In the genomic region with DNA sequence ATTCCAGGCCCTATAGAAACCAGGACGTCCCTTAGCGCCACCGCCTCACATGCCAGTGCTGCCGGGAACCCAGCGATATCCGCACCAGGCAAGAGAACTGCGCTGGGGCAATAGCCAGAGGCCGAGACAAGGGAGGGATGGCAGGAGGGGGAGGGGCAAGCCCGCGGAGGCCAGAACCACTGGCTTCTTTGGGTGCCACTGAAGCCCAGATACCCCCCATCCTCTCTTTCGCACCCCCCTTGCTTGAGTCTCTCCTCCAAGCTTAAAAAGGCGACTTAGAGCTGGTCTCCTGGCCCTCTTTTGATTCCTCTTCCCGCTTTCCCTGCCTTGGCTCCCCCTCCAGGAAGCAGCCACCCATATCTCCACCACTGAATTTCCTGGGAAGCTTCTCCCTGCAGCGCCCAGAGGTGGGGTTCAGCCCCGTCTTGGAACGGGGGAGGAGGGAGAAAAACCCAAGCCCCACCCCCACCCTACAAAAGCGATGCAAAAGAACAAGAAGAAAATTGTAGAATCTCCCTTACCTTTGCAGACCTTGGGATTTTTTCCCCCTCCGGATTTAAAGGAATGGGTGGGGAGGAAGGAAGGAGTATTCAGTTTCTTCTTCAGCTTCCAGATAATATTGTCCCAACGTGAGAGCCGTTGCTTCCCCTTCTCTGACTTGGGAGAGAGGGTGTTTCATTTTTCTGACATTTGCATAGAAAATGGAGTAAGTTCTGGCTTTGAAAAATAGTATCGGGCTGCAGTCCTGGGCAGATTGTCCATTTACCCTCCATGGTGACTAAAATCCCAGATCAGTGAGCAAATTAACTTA, we compare ENCODE assay signal across 10 cellular contexts. TPM values are rescaled to one million over a fixed set of nuclear protein-coding genes. Genes with fewer than 3 reads are reported as not detected.
DNase-seq lines count a peak whose midpoint lies in the region; TF ChIP-seq lines count a peak whose summit lies in the region.
"Had no signal": no experiment of that assay in that cellular context is flagged by ENCODE, and none has a peak within 500 bp of the region (broad histone marks: within the 10 kb centered on the region; RNA-seq: fewer than 3 reads in every experiment).

No MANE protein-coding gene starts in this region.

- TF ChIP-seq CTCF in SK-N-SH (IDR thresholded peaks at IDR 0.05) = no peak

- peak overlapping the region; percentile 87 for H3K4me3 ChIP-seq in SK-N-MC
- peak overlapping the region; percentile 33 for H3K4me3 ChIP-seq in urinary bladder (ENCODE audit: low read depth, low read length)
- no peak overlapping the region for H3K4me3 ChIP-seq in SK-N-SH (ENCODE audit: low read depth in 2 of 2, low read length in 1 of 2)

- H3K9ac ChIP-seq in SK-N-MC (ENCODE audit: insufficient read length) (peak overlapping the region; percentile 84), SK-N-SH (no peak overlapping the region)

- H3K27me3 ChIP-seq in SK-N-SH (ENCODE audit: insufficient read depth) = peaks cover 100% of the 10 kb centered on the region

- no peaks in the 10 kb centered on the region for H3K4me1 ChIP-seq in urinary bladder (ENCODE audit: insufficient read depth)
- H3K4me1 ChIP-seq in SK-N-SH (ENCODE audit: control insufficient read depth in 1 of 2, insufficient read depth in 2 of 2, low read depth in 1 of 2, low read length in 1 of 2) = no peaks in the 10 kb centered on the region; a peak in 1 of 4 replicates

- DNase-seq in NCI-H748 (lab: John Stamatoyannopoulos, UW; ENCODE audit: unreplicated experiment) = peak; percentile 10
- DNase-seq in NCI-H748 treated with DMSO at 0.1 percent for 48 hours (lab: John Stamatoyannopoulos, UW) = no peak
- no peak for DNase-seq in SK-N-MC (ENCODE audit: low read depth, low spot score)
- peak; percentile 80 for DNase-seq in left kidney (ENCODE audit: low read depth, low spot score)
- no peak for DNase-seq in SK-N-SH
- DNase-seq in inferior parietal cortex (ENCODE audit: extremely low spot score) = no peak
- DNase-seq in NCI-H1092 (lab: John Stamatoyannopoulos, UW) = no peak
- DNase-seq: NCI-H1694; stimulated activated CD4-positive, alpha-beta T cell treated with anti-CD3 and anti-CD28 coated beads, Interleukin-4, amount 100 ng/mL, for 24 hours had no signal

- H3K9me3 ChIP-seq in SK-N-MC (ENCODE audit: low read depth, low read length) (no peaks in the 10 kb centered on the region), SK-N-SH (no peaks in the 10 kb centered on the region)

- H3K27ac ChIP-seq in SK-N-MC = peak overlapping the region; percentile 98
- peak overlapping the region; percentile 6 for H3K27ac ChIP-seq in urinary bladder (ENCODE audit: low read depth)
- H3K27ac ChIP-seq in SK-N-SH (ENCODE audit: low read depth in 2 of 2, low read length in 1 of 2) = no peak overlapping the region

- peaks cover 11% of the 10 kb centered on the region; the same call in 1 of the 2 replicates for H4K20me1 ChIP-seq in SK-N-SH (ENCODE audit: insufficient read depth)

- 3% methylated on average over 21 of the region's 21 CpGs for WGBS in urinary bladder
- WGBS in SK-N-SH (ENCODE audit: low lambda C conversion rate) = 2% methylated on average over 21 of the region's 21 CpGs

- no peaks in the 10 kb centered on the region for H3K79me2 ChIP-seq in SK-N-SH (ENCODE audit: insufficient read depth)

- H3K36me3 ChIP-seq in SK-N-MC (ENCODE audit: insufficient read depth, low read length) = 0 out of 2 replicates have a peak, but pooled peaks cover 11% of the 10 kb centered on the region
- no peaks in the 10 kb centered on the region for H3K36me3 ChIP-seq in urinary bladder (ENCODE audit: insufficient read depth)
- no peaks in the 10 kb centered on the region for H3K36me3 ChIP-seq in SK-N-SH (replicated peaks in 1 of 2; ENCODE audit: control insufficient read depth in 1 of 2, insufficient read depth in 2 of 2, low read length in 1 of 2)

- no peaks in the 10 kb centered on the region for H3F3A ChIP-seq in SK-N-SH (replicated peaks; ENCODE audit: insufficient read depth)

- POLR2A ChIA-PET in SK-N-SH (lab: Yijun Ruan, JAX) = no interaction called here

- TF ChIP-seq RAD21 in SK-N-SH (IDR thresholded peaks at IDR 0.05; ENCODE audit: low read length) = no peak

- no peak for TF ChIP-seq EP300 in SK-N-SH (IDR thresholded peaks at IDR 0.05; ENCODE audit: borderline replicate concordance in 1 of 2, low read depth in 1 of 2, low read length in 1 of 2)

- no peak overlapping the region for H2AFZ ChIP-seq in SK-N-SH (ENCODE audit: low read depth)

- no peak overlapping the region for H3K4me2 ChIP-seq in SK-N-SH

- H3K9me2 ChIP-seq in SK-N-SH = no peaks in the 10 kb centered on the region

- CTCF ChIA-PET in SK-N-SH (lab: Yijun Ruan, JAX) = interaction anchor here (1.3 kb wide), 1 partner anchor 296 kb away, joined by 6 read pairs; no protein-coding TSS in a partner anchor

TF ChIP-seq in SK-N-SH, 30 proteins besides CTCF, POLR2A, EP300 and RAD21:
- TF ChIP-seq TEAD4 (IDR thresholded peaks at IDR 0.05; ENCODE audit: borderline replicate concordance, insufficient read depth) = no peak
- no peak for TF ChIP-seq POLR2AphosphoS5 (IDR thresholded peaks at IDR 0.05; ENCODE audit: low read depth, low read length)
- no peak for TF ChIP-seq FOXM1 (IDR thresholded peaks at IDR 0.05; ENCODE audit: low read depth)
- TF ChIP-seq, protein P1, sequence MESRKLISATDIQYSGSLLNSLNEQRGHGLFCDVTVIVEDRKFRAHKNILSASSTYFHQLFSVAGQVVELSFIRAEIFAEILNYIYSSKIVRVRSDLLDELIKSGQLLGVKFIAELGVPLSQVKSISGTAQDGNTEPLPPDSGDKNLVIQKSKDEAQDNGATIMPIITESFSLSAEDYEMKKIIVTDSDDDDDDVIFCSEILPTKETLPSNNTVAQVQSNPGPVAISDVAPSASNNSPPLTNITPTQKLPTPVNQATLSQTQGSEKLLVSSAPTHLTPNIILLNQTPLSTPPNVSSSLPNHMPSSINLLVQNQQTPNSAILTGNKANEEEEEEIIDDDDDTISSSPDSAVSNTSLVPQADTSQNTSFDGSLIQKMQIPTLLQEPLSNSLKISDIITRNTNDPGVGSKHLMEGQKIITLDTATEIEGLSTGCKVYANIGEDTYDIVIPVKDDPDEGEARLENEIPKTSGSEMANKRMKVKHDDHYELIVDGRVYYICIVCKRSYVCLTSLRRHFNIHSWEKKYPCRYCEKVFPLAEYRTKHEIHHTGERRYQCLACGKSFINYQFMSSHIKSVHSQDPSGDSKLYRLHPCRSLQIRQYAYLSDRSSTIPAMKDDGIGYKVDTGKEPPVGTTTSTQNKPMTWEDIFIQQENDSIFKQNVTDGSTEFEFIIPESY (IDR thresholded peaks at IDR 0.05; ENCODE audit: borderline replicate concordance, low read depth) = no peak
- TF ChIP-seq GABPA (IDR thresholded peaks at IDR 0.05; ENCODE audit: low read depth) = no peak
- TF ChIP-seq, protein P2, sequence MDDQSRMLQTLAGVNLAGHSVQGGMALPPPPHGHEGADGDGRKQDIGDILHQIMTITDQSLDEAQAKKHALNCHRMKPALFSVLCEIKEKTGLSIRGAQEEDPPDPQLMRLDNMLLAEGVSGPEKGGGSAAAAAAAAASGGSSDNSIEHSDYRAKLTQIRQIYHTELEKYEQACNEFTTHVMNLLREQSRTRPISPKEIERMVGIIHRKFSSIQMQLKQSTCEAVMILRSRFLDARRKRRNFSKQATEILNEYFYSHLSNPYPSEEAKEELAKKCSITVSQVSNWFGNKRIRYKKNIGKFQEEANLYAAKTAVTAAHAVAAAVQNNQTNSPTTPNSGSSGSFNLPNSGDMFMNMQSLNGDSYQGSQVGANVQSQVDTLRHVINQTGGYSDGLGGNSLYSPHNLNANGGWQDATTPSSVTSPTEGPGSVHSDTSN (IDR thresholded peaks at IDR 0.05) = no peak
- TF ChIP-seq EZH2phosphoT487 (IDR thresholded peaks at IDR 0.05; ENCODE audit: borderline replicate concordance, low read depth) = no peak
- no peak for TF ChIP-seq TCF12 (IDR thresholded peaks at IDR 0.05)
- TF ChIP-seq, protein P3, sequence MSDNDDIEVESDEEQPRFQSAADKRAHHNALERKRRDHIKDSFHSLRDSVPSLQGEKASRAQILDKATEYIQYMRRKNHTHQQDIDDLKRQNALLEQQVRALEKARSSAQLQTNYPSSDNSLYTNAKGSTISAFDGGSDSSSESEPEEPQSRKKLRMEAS (IDR thresholded peaks at IDR 0.05; ENCODE audit: low read depth) = no peak
- TF ChIP-seq ELF1 (IDR thresholded peaks at IDR 0.05) = no peak
- no peak for TF ChIP-seq RCOR1 (IDR thresholded peaks at IDR 0.05; ENCODE audit: low read length)
- TF ChIP-seq YY1 (IDR thresholded peaks at IDR 0.05; ENCODE audit: low read depth) = no peak
- no peak for TF ChIP-seq CHD2 (IDR thresholded peaks at IDR 0.05; ENCODE audit: low read length, partially characterized antibody)
- TF ChIP-seq TAF1 (IDR thresholded peaks at IDR 0.05; ENCODE audit: borderline replicate concordance, low read depth, low read length) = no peak
- no peak for TF ChIP-seq RXRA (IDR thresholded peaks at IDR 0.05; ENCODE audit: borderline replicate concordance, low read depth)

RNA-seq across cellular contexts. Expression of a gene that starts 0.6 kb away (rescaled TPM):
- 3.1 TPM for total RNA-seq in urinary bladder
- polyA plus RNA-seq in urinary bladder = 4.0 TPM
- polyA plus RNA-seq in SK-N-SH (2012; rRNA removed) = not detected in 2 replicates
- polyA plus RNA-seq in SK-N-SH (2012; cell fraction: cytosol; rRNA removed) = not detected in 2 replicates
- not detected in 2 replicates for polyA plus RNA-seq in SK-N-SH (2012; cell fraction: nucleus; rRNA removed)

RNA-seq across cellular contexts. Expression of a gene that starts 6.7 kb away (rescaled TPM):
- 2.5 TPM for total RNA-seq in urinary bladder
- 6.7 TPM for polyA plus RNA-seq in urinary bladder
- not detected in 2 replicates for polyA plus RNA-seq in SK-N-SH (2012; rRNA removed)
- not detected in 2 replicates for polyA plus RNA-seq in SK-N-SH (2012; cell fraction: cytosol; rRNA removed)
- polyA plus RNA-seq in SK-N-SH (2012; cell fraction: nucleus; rRNA removed) = not detected in 2 replicates

RNA-seq across cellular contexts. Expression of a gene that starts 10.6 kb away (rescaled TPM):
- total RNA-seq in urinary bladder = 0.16 TPM
- polyA plus RNA-seq in urinary bladder = 1.2 TPM
- polyA plus RNA-seq in SK-N-SH (2012; rRNA removed) = not detected in 2 replicates
- 0.01 TPM in 1 of 2 replicates, not detected in the other for polyA plus RNA-seq in SK-N-SH (2012; cell fraction: cytosol; rRNA removed)
- polyA plus RNA-seq in SK-N-SH (2012; cell fraction: nucleus; rRNA removed) = not detected in 2 replicates

RNA-seq across cellular contexts. Expression of a gene that starts 10.9 kb away (rescaled TPM):
- 0.85 TPM for total RNA-seq in urinary bladder
- polyA plus RNA-seq in urinary bladder (1.2 TPM), SK-N-SH (2012; rRNA removed) (not detected in 2 replicates)
- not detected in 2 replicates for polyA plus RNA-seq in SK-N-SH (2012; cell fraction: cytosol; rRNA removed)
- not detected in 2 replicates for polyA plus RNA-seq in SK-N-SH (2012; cell fraction: nucleus; rRNA removed)

RNA-seq across cellular contexts. Expression of a gene that starts 14.1 kb away (rescaled TPM):
- total RNA-seq in urinary bladder = 10.8 TPM
- polyA plus RNA-seq in urinary bladder (6.1 TPM), SK-N-SH (2012; rRNA removed) (0.10 and 0.46 TPM in 2 replicates)
- polyA plus RNA-seq in SK-N-SH (2012; cell fraction: cytosol; rRNA removed) = 0.16 and 0.17 TPM in 2 replicates
- polyA plus RNA-seq in SK-N-SH (2012; cell fraction: nucleus; rRNA removed) = 0.64 and 1.1 TPM in 2 replicates

Comparison
In these comparisons a context has a peak if more than half of its experiments do, and no peak if none do; other contexts are left out.
1. DNase-seq: peak in NCI-H748 (single experiment) and left kidney (single experiment); none in NCI-H748 treated with DMSO at 0.1 percent for 48 hours (single experiment), SK-N-MC (single experiment), SK-N-SH (single experiment), inferior parietal cortex (single experiment) and NCI-H1092 (single experiment).
2. H3K27ac ChIP-seq: peak in SK-N-MC (single experiment) and urinary bladder (single experiment); none in SK-N-SH (0 of 2).
3. H3K4me3 ChIP-seq: peak in SK-N-MC (single experiment) and urinary bladder (single experiment); none in SK-N-SH (0 of 2).